ENCODE assay signal across 28 cellular contexts in the genomic region with DNA sequence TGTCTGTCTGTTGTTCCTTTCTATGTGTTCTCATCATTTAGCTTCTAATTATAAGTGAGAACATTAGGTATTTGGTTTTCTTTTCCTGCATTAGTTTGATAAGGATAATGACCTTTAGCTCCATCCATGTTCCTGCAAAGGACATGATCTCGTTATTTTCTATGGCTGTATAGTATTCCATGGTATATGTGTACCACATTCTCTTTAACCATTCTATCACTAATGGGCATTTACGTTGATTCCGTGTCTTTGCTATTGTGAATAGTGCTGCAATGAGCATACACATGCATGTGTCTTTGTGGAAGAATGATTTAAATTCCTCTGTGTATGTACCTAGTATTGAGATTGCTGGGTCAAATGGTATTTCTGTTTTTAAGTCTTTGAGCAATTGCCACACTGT.
"Had no signal": no experiment of that assay in that cellular context is flagged by ENCODE, and none has a peak within 500 bp of the region (broad histone marks: within the 10 kb centered on the region; RNA-seq: fewer than 3 reads in every experiment).

No MANE protein-coding gene starts in this region.

- FAIRE-seq: colon, endometrium, endothelial cell of umbilical vein, frontal cortex had no signal

- H3K36me3 ChIP-seq: colonic mucosa, esophagus muscularis mucosa, esophagus squamous epithelium, gastrocnemius medialis, gastroesophageal sphincter, heart left ventricle, heart right ventricle had no signal

- H3K27me3 ChIP-seq: colonic mucosa, dorsolateral prefrontal cortex, esophagus muscularis mucosa, esophagus squamous epithelium, foreskin keratinocyte, gastrocnemius medialis, gastroesophageal sphincter, heart left ventricle, heart right ventricle had no signal

- ATAC-seq: effector memory CD8-positive, alpha-beta T cell; esophagus mucosa; foreskin keratinocyte; gastrocnemius medialis; gastroesophageal sphincter; heart left ventricle; heart right ventricle had no signal

- H3K27ac ChIP-seq: colonic mucosa, coronary artery, dorsolateral prefrontal cortex, epithelial cell of prostate, esophagus muscularis mucosa, esophagus squamous epithelium, foreskin keratinocyte, gastrocnemius medialis, gastroesophageal sphincter, heart left ventricle, heart right ventricle had no signal

- H3K9me3 ChIP-seq: esophagus squamous epithelium, gastrocnemius medialis had no signal

- DNase-seq: colonic mucosa; cortex of kidney; dermis blood vessel endothelial cell; dorsolateral prefrontal cortex; effector CD4-positive, alpha-beta T cell; effector CD8-positive, alpha-beta T cell; effector memory CD4-positive, alpha-beta T cell; effector memory CD8-positive, alpha-beta T cell; endodermal cell; erythroblast; esophagus squamous epithelium; foreskin fibroblast; foreskin keratinocyte; foreskin melanocyte; gastrocnemius medialis; glutamatergic neuron; head of caudate nucleus; heart left ventricle; heart right ventricle had no signal

- H3K4me1 ChIP-seq: colonic mucosa, esophagus muscularis mucosa, esophagus squamous epithelium, foreskin keratinocyte, gastrocnemius medialis, gastroesophageal sphincter, heart left ventricle, heart right ventricle had no signal

- H3K4me3 ChIP-seq: colonic mucosa, coronary artery, dorsolateral prefrontal cortex, esophagus muscularis mucosa, esophagus squamous epithelium, gastrocnemius medialis, gastroesophageal sphincter, heart left ventricle, heart right ventricle had no signal
